ENCODE assay signal across 22 cellular contexts in genomic region chr2:228115-228514, GRCh38. TPM values are rescaled to one million over a fixed set of nuclear protein-coding genes. Genes with fewer than 3 reads are reported as not detected.
"Had no signal": no experiment of that assay in that cellular context is flagged by ENCODE, and none has a peak within 500 bp of the region (broad histone marks: within the 10 kb centered on the region; RNA-seq: fewer than 3 reads in every experiment).

No MANE protein-coding gene starts in this region.

- H3K4me3 ChIP-seq: MG63, SJSA1, SK-N-MC had no signal

- DNase-seq: KBM-7, MG63, NCI-H1092, NCI-H1105 treated with DMSO at 0.1 percent for 48 hours, NCI-H1417 treated with DMSO at 0.1 percent for 48 hours, NCI-H146, NCI-H1694 treated with DMSO at 0.1 percent for 48 hours, NCI-H1930, NCI-H2081, NCI-H2107, NCI-H2227 treated with DMSO at 0.1 percent for 48 hours, NCI-H524, NCI-H69, NCI-H774, Right ventricle myocardium superior, RPMI8226, SIG-M5 had no signal

- H3K9me3 ChIP-seq: MG63, SJSA1 had no signal

- FAIRE-seq: RCC 7860 had no signal

- H3K27me3 ChIP-seq: MG63, SJSA1 had no signal

- H3K27ac ChIP-seq: HL-60, SJSA1, SK-N-MC had no signal

- H3K36me3 ChIP-seq: MG63, SJSA1 had no signal

RNA-seq across cellular contexts. Expression of gene ALKAL2, which starts 59.8 kb away (rescaled TPM):
- total RNA-seq: NCI-H460, Right ventricle myocardium superior, SJSA1 had no signal
